ENCODE assay signal across 25 cellular contexts in genomic region chr10:80183436-80183835, GRCh38. TPM values are rescaled to one million over a fixed set of nuclear protein-coding genes. Genes with fewer than 3 reads are reported as not detected.
A peak's percentile ranks its signal among the peaks of the same experiment; 100 is the strongest.
DNase-seq lines count a peak whose midpoint lies in the region; ATAC-seq and TF ChIP-seq lines count a peak whose summit lies in the region.
"Had no signal": no experiment of that assay in that cellular context is flagged by ENCODE, and none has a peak within 500 bp of the region (broad histone marks: within the 10 kb centered on the region; RNA-seq: fewer than 3 reads in every experiment).

No MANE protein-coding gene starts in this region.

- intact Hi-C loops in activated CD4-positive, alpha-beta T cell treated with anti-CD3 and anti-CD28 coated beads, Interleukin-2, amount 10 ng/mL, durations not matched to agents 24 days and 14 days (cut with micrococcal nuclease), result no loop called here
- intact Hi-C loops in right cardiac atrium (cut with DNase I), result no loop called here

- WGBS in right cardiac atrium, result 59% methylated on average over 4 of the region's 4 CpGs

- no peaks in the 10 kb centered on the region for H3K9me3 ChIP-seq in right cardiac atrium (ENCODE audit: control insufficient read depth, low read length)
- no peaks in the 10 kb centered on the region for H3K9me3 ChIP-seq in stomach smooth muscle (ENCODE audit: control insufficient read depth in 2 of 2, low read length in 2 of 2)

- H3K27me3 Mint-ChIP-seq in activated CD4-positive, alpha-beta T cell treated with anti-CD3 and anti-CD28 coated beads, Interleukin-2, amount 10 ng/mL, durations not matched to agents 24 days and 14 days, result no peaks in the 10 kb centered on the region
- H3K27me3 Mint-ChIP-seq in chondrocyte (ENCODE audit: low read depth), result no peaks in the 10 kb centered on the region
- H3K27me3 Mint-ChIP-seq: CD4-positive, CD25-positive, alpha-beta regulatory T cell had no signal

- peaks cover 0 to 6% of the 10 kb centered on the region in 2 donors for H3K36me3 ChIP-seq in stomach smooth muscle (ENCODE audit: control insufficient read depth in 2 of 2, insufficient read depth in 2 of 2, low read length in 2 of 2)

- H3K27ac Mint-ChIP-seq in activated CD4-positive, alpha-beta T cell treated with anti-CD3 and anti-CD28 coated beads, Interleukin-2, amount 10 ng/mL, durations not matched to agents 24 days and 14 days, result peak overlapping the region; percentile 27
- no peak overlapping the region for H3K27ac Mint-ChIP-seq in chondrocyte (ENCODE audit: unreplicated experiment)

- no peak for TF ChIP-seq CTCF in chondrocyte (IDR thresholded peaks at IDR 0.05)

- no peak overlapping the region for H3K9ac ChIP-seq in stomach smooth muscle (ENCODE audit: low read length in 2 of 2)

- no peak for DNase-seq in activated CD4-positive, alpha-beta T cell treated with anti-CD3 and anti-CD28 coated beads, Interleukin-2, amount 10 ng/mL, durations not matched to agents 24 days and 14 days
- DNase-seq in activated CD4-positive, alpha-beta T cell treated with anti-CD3 and anti-CD28 coated beads for 48 hours, result no peak
- DNase-seq in chondrocyte (ENCODE audit: low spot score) (peak; percentile 60), right cardiac atrium (peak; percentile 28 to 48 (median 42)), NCI-H2196 treated with DMSO at 0.1 percent for 48 hours (lab: John Stamatoyannopoulos, UW; ENCODE audit: unreplicated experiment) (no peak), hepatic stellate cell (ENCODE audit: low spot score) (no peak), NCI-H1436 (lab: John Stamatoyannopoulos, UW) (no peak)
- DNase-seq: AML-193; CD4-positive, CD25-positive, alpha-beta regulatory T cell; COR-L47; DMS153; GDM1; HCEC 1CT; Karpas-422; NCI-H1092; NCI-H2081 treated with DMSO at 0.1 percent for 48 hours; NCI-H774; SHP77 treated with DMSO at 0.1 percent for 48 hours had no signal

- no peak for ATAC-seq in right cardiac atrium

- H3K27ac ChIP-seq in right cardiac atrium (ENCODE audit: low read length), result peak overlapping the region; percentile 54
- peak overlapping the region; percentile 18 for H3K27ac ChIP-seq in stomach smooth muscle (ENCODE audit: low read length)
- H3K27ac ChIP-seq: 22Rv1, HL-60 had no signal

- H3K4me3 ChIP-seq in right cardiac atrium (ENCODE audit: low read length), result no peak overlapping the region
- H3K4me3 ChIP-seq in stomach smooth muscle (ENCODE audit: low read length in 2 of 2), result no peak overlapping the region

- no peak overlapping the region for H3K4me3 Mint-ChIP-seq in activated CD4-positive, alpha-beta T cell treated with anti-CD3 and anti-CD28 coated beads, Interleukin-2, amount 10 ng/mL, durations not matched to agents 24 days and 14 days
- no peak overlapping the region for H3K4me3 Mint-ChIP-seq in chondrocyte (ENCODE audit: unreplicated experiment)

- no peaks in the 10 kb centered on the region for H3K9me3 Mint-ChIP-seq in activated CD4-positive, alpha-beta T cell treated with anti-CD3 and anti-CD28 coated beads, Interleukin-2, amount 10 ng/mL, durations not matched to agents 24 days and 14 days
- no peaks in the 10 kb centered on the region for H3K9me3 Mint-ChIP-seq in chondrocyte (ENCODE audit: low read depth)
- H3K9me3 Mint-ChIP-seq: CD4-positive, CD25-positive, alpha-beta regulatory T cell had no signal

- peaks cover 21% of the 10 kb centered on the region for H3K36me3 Mint-ChIP-seq in activated CD4-positive, alpha-beta T cell treated with anti-CD3 and anti-CD28 coated beads, Interleukin-2, amount 10 ng/mL, durations not matched to agents 24 days and 14 days (ENCODE audit: low read depth)
- peaks cover 1% of the 10 kb centered on the region for H3K36me3 Mint-ChIP-seq in chondrocyte (ENCODE audit: low read depth)

- H3K27me3 ChIP-seq in right cardiac atrium (ENCODE audit: control insufficient read depth, insufficient read depth), result no peaks in the 10 kb centered on the region
- no peaks in the 10 kb centered on the region for H3K27me3 ChIP-seq in stomach smooth muscle (ENCODE audit: control insufficient read depth in 1 of 2, insufficient read depth in 2 of 2, low read length in 2 of 2)

- H3K4me1 Mint-ChIP-seq in activated CD4-positive, alpha-beta T cell treated with anti-CD3 and anti-CD28 coated beads, Interleukin-2, amount 10 ng/mL, durations not matched to agents 24 days and 14 days, result peaks cover 59% of the 10 kb centered on the region
- peaks cover 25% of the 10 kb centered on the region for H3K4me1 Mint-ChIP-seq in chondrocyte (ENCODE audit: low read depth)

- H3K4me1 ChIP-seq in right cardiac atrium (ENCODE audit: control insufficient read depth, insufficient read depth, low read length) (peaks cover 56% of the 10 kb centered on the region), stomach smooth muscle (ENCODE audit: control insufficient read depth, insufficient read depth, low read length) (peaks cover 44% of the 10 kb centered on the region)

RNA-seq across cellular contexts. Expression of gene ANXA11, which starts 21.9 kb away (rescaled TPM):
- 223 and 232 TPM in 2 replicates for total RNA-seq in activated CD4-positive, alpha-beta T cell treated with anti-CD3 and anti-CD28 coated beads, Interleukin-2, amount 10 ng/mL, durations not matched to agents 24 days and 14 days
- 98.0 to 139 TPM (median 133 TPM) in 3 replicates for total RNA-seq in chondrocyte
- 100 to 1,000 TPM; 371 to 451 (median 403) TPM for total RNA-seq in right cardiac atrium
- 232 TPM for polyA plus RNA-seq in right cardiac atrium

RNA-seq across cellular contexts. Expression of gene PLAC9, which starts 50.9 kb away (rescaled TPM):
- not detected in 2 replicates for total RNA-seq in activated CD4-positive, alpha-beta T cell treated with anti-CD3 and anti-CD28 coated beads, Interleukin-2, amount 10 ng/mL, durations not matched to agents 24 days and 14 days
- 121 to 198 TPM (median 193 TPM) in 3 replicates for total RNA-seq in chondrocyte
- 10 to 100 TPM; 47.5 to 92.2 (median 61.2) TPM for total RNA-seq in right cardiac atrium
- polyA plus RNA-seq in right cardiac atrium, result 78.6 TPM
- total RNA-seq: CD4-positive, CD25-positive, alpha-beta regulatory T cell; Daoy; HT1080; NCI-H460; OCI-LY7 had no signal

Comparison
In these comparisons a context has a peak if more than half of its experiments do, and no peak if none do; other contexts are left out.
1. DNase-seq: peak in chondrocyte (single experiment) and right cardiac atrium (3 of 3); none in activated CD4-positive, alpha-beta T cell treated with anti-CD3 and anti-CD28 coated beads, Interleukin-2, amount 10 ng/mL, durations not matched to agents 24 days and 14 days (single experiment), activated CD4-positive, alpha-beta T cell treated with anti-CD3 and anti-CD28 coated beads for 48 hours (single experiment), NCI-H2196 treated with DMSO at 0.1 percent for 48 hours (single experiment), hepatic stellate cell (single experiment) and NCI-H1436 (single experiment).
2. RNA of gene PLAC9, which starts 50.9 kb away (total RNA-seq): 121 to 198 TPM in chondrocyte and 47.5 to 92.2 TPM in right cardiac atrium; not detected in activated CD4-positive, alpha-beta T cell treated with anti-CD3 and anti-CD28 coated beads, Interleukin-2, amount 10 ng/mL, durations not matched to agents 24 days and 14 days; every median in the first group is over 10 times any median in the second.